Comparison of ENCODE assay signal across 8 cellular contexts in the genomic region with DNA sequence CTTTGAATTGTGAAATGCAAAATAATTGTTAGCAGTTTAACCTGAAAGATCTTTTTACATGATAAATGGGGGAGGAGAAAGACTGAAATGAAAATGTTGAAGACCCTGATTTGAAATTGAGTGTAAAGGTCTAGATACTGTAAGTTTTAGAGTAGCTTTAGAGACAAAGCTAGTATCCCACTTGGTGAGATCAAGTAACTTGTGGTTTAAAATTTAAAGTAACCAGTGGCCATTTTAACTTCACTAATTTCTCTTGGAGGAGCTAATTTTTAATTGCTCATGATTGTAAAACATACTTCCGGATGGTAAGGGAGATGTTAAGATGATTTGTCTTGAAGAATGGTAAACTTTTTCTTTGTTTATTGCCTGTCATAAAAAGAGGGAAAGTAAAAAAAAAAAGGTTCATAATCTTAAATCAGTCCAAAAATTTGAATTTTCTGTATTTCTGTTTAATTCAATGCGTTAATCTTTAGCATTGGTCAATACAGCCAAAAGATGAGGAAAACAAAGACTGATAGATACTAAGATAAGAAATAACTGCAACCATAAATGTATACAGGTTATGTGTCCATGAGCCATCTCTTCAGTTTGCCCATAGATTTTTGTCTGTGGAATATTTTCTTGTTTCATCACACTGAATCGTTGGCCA. TPM values are rescaled to one million over a fixed set of nuclear protein-coding genes. Genes with fewer than 3 reads are reported as not detected.
DNase-seq lines count a peak whose midpoint lies in the region; ATAC-seq, FAIRE-seq and TF ChIP-seq lines count a peak whose summit lies in the region.

No MANE protein-coding gene starts in this region.

- peak overlapping the region; percentile 99 for H3K4me3 Mint-ChIP-seq in activated naive CD8-positive, alpha-beta T cell

- no peaks in the 10 kb centered on the region for H3K9me3 Mint-ChIP-seq in activated naive CD8-positive, alpha-beta T cell (ENCODE audit: low read depth)

- H3K36me3 Mint-ChIP-seq in activated naive CD8-positive, alpha-beta T cell, result peaks cover 27% of the 10 kb centered on the region

- peaks cover 33 to 45% of the 10 kb centered on the region in 2 experiments for H3K36me3 ChIP-seq in HCT116 (ENCODE audit: control insufficient read depth in 1 of 2, insufficient read depth in 2 of 2, low read length in 2 of 2)

- TF ChIP-seq POLR2A in A549 (IDR thresholded peaks at IDR 0.05; ENCODE audit: low read length) (no peak), HCT116 (IDR thresholded peaks at IDR 0.05; ENCODE audit: borderline replicate concordance, extremely low read depth, insufficient read depth, insufficient read length) (no peak)

- H3K4me1 ChIP-seq in A549, result peaks cover 47% of the 10 kb centered on the region
- H3K4me1 ChIP-seq in HCT116 (ENCODE audit: control insufficient read depth in 1 of 2, insufficient read depth in 2 of 2, low read length in 2 of 2), result peaks cover 15 to 26% of the 10 kb centered on the region in 2 experiments; a peak in 3 of 4 replicates

- peak in 1 of 2 experiments; percentile 48 for DNase-seq in A549 (ENCODE audit: low read depth in 1 of 2, low spot score in 1 of 2)
- DNase-seq in HCT116 (ENCODE audit: low read depth, low spot score), result no peak
- DNase-seq in kidney glomerular epithelial cell (lab: John Stamatoyannopoulos, UW), result peak; percentile 83
- no peak for DNase-seq in AG08395 (ENCODE audit: low spot score)
- DNase-seq in HUDEP-2 (lab: John Stamatoyannopoulos, UW; ENCODE audit: unreplicated experiment in 76 of 76), result no peak

- H3K9ac ChIP-seq in HCT116 (ENCODE audit: low read length), result peak overlapping the region; percentile 96

- H3K9me3 ChIP-seq in A549 (no peaks in the 10 kb centered on the region), HCT116 (ENCODE audit: control insufficient read depth in 1 of 2, insufficient read depth in 1 of 2, low read depth in 1 of 2, low read length in 2 of 2) (no peaks in the 10 kb centered on the region)

- H3K79me2 ChIP-seq in HCT116 (ENCODE audit: insufficient read depth, low read length), result peaks cover 71% of the 10 kb centered on the region

- POLR2A ChIA-PET in A549 (lab: Yijun Ruan, JAX), result interaction anchor here (0.6 to 10.4 kb wide), 10 partner anchors 8 to 81 kb away, joined by 3 to 374 read pairs (median 4); partner anchors contain the start of gene CHD2
- POLR2A ChIA-PET in HCT116 (lab: Charles Lee), result interaction anchor here (0.7 to 4.1 kb wide), 4 partner anchors 13 to 994 kb away, joined by 3 to 13 read pairs (median 3); partner anchors contain the start of gene CHD2

- H3K9me2 ChIP-seq in HCT116 (ENCODE audit: insufficient read depth), result no peaks in the 10 kb centered on the region

- intact Hi-C loops in HCT116 (cut with micrococcal nuclease), result loop anchor here (5.0 kb wide), 1 partner anchor 63 kb away; no protein-coding TSS in a partner anchor

- H3K27me3 Mint-ChIP-seq in activated naive CD8-positive, alpha-beta T cell, result no peaks in the 10 kb centered on the region

- H4K20me1 ChIP-seq in HCT116 (ENCODE audit: insufficient read depth), result peaks cover 6% of the 10 kb centered on the region; the same call in 1 of the 2 replicates

- no peak for ATAC-seq in A549
- no peak for ATAC-seq in HCT116
- no peak for ATAC-seq in HG02981 (IDR thresholded peaks at IDR 0.05; ENCODE audit: unreplicated experiment)

- H3K27ac ChIP-seq in A549, result peak overlapping the region; percentile 98 to 99
- no peak overlapping the region for H3K27ac ChIP-seq in HCT116 (ENCODE audit: low read depth, low read length)
- H3K27ac ChIP-seq in temporal lobe (ENCODE audit: low read depth, low read length), result peak overlapping the region; percentile 94

- H2AFZ ChIP-seq in HCT116 (ENCODE audit: low read depth, low read length, poor library complexity, severe bottlenecking), result no peak overlapping the region

- WGBS in A549 (ENCODE audit: missing lambda C conversion rate), result 3% methylated on average over 3 of the region's 3 CpGs

- FAIRE-seq in A549 (lab: Jason Lieb, UNC), result peak; percentile 90

- no peak for TF ChIP-seq EP300 in A549 (IDR thresholded peaks at IDR 0.05)

- TF ChIP-seq CTCF in A549 (IDR thresholded peaks at IDR 0.05), result no peak
- TF ChIP-seq CTCF in HCT116 (IDR thresholded peaks at IDR 0.05 in 2 of 3, conservative IDR thresholded peaks at IDR 0.05 in 1 of 3; ENCODE audit: borderline replicate concordance in 1 of 3, insufficient read depth in 1 of 3, low read depth in 2 of 3, low read length in 2 of 3), result no peak

- no peak for TF ChIP-seq RAD21 in A549 (conservative IDR thresholded peaks at IDR 0.05 in 1 of 2, IDR thresholded peaks at IDR 0.05 in 1 of 2)
- no peak for TF ChIP-seq RAD21 in HCT116 (IDR thresholded peaks at IDR 0.05; ENCODE audit: low read depth)

- peak overlapping the region; percentile 97 for H3K27ac Mint-ChIP-seq in activated naive CD8-positive, alpha-beta T cell

- peaks cover 66% of the 10 kb centered on the region for H3K4me1 Mint-ChIP-seq in activated naive CD8-positive, alpha-beta T cell (ENCODE audit: low read depth)

- no TSS peak for BruUV-seq in HCT116 (replicated peaks; lab: Mats Ljungman, UMichigan)

- RAD21 ChIA-PET in HCT116 (lab: Charles Lee; ENCODE audit: low non-redundant PET in 1 of 2, low total read pairs in 2 of 2, uncharacterized antibody in 2 of 2, unreplicated experiment in 2 of 2), result no interaction called here

- H3K4me2 ChIP-seq in A549 (peak overlapping the region; percentile 69), HCT116 (ENCODE audit: low read length) (peak overlapping the region; percentile 84)

- peak overlapping the region; percentile 85 for H3K4me3 ChIP-seq in A549
- H3K4me3 ChIP-seq in HCT116 (replicated peaks in 1 of 2; ENCODE audit: low read depth in 1 of 2, low read length in 2 of 2), result peak overlapping the region; percentile 85 to 95

- CTCF ChIA-PET in A549 (lab: Yijun Ruan, JAX), result interaction anchor here (0.7 to 17.1 kb wide), 4 partner anchors 23 to 76 kb away, joined by 3 to 168 read pairs (median 6); no protein-coding TSS in a partner anchor
- CTCF ChIA-PET in HCT116 (lab: Charles Lee), result interaction anchor here (1.0 to 1.4 kb wide), 2 partner anchors 15 to 33 kb away, joined by 3 to 5 read pairs; partner anchors contain the start of gene CHD2

- H3K27me3 ChIP-seq in HCT116 (ENCODE audit: insufficient read depth, low read length), result no peaks in the 10 kb centered on the region

TF ChIP-seq in A549, 52 proteins besides CTCF, POLR2A, EP300 and RAD21:
- TF ChIP-seq GATA3 (IDR thresholded peaks at IDR 0.05; ENCODE audit: borderline replicate concordance) (peak; percentile 24; the same call in 1 of the 2 replicates), HOXB5 (CRISPR knock-in tag; IDR thresholded peaks at IDR 0.05) (0 out of 2 replicates have a peak, but pooled peaks have one; percentile 24), ATOH8 (CRISPR knock-in tag; IDR thresholded peaks at IDR 0.05; ENCODE audit: low read depth) (no peak), FOSB (CRISPR knock-in tag; IDR thresholded peaks at IDR 0.05) (peak; percentile 59; the same call in 1 of the 2 replicates)
TF ChIP-seq in A549: peak in this region for 3.

TF ChIP-seq in HCT116, 20 proteins besides CTCF, POLR2A, EP300 and RAD21 (continues in another document):
- TF ChIP-seq FOSL1 (IDR thresholded peaks at IDR 0.05; ENCODE audit: low read depth), result no peak
- no peak for TF ChIP-seq ZFX (IDR thresholded peaks at IDR 0.05)
- TF ChIP-seq CBX3 (IDR thresholded peaks at IDR 0.05; ENCODE audit: low read depth), result no peak
- no peak for TF ChIP-seq REST (IDR thresholded peaks at IDR 0.05; ENCODE audit: low read depth)
- TF ChIP-seq SIN3A (IDR thresholded peaks at IDR 0.05; ENCODE audit: low read depth), result no peak
- TF ChIP-seq, protein P1, sequence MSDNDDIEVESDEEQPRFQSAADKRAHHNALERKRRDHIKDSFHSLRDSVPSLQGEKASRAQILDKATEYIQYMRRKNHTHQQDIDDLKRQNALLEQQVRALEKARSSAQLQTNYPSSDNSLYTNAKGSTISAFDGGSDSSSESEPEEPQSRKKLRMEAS (IDR thresholded peaks at IDR 0.05), result no peak
- no peak for TF ChIP-seq CEBPB (IDR thresholded peaks at IDR 0.05; ENCODE audit: low read depth)
- no peak for TF ChIP-seq SP1 (IDR thresholded peaks at IDR 0.05; ENCODE audit: low read depth)

RNA-seq across cellular contexts. Expression of gene CHD2, which starts 15.2 kb away (rescaled TPM):
- 68.2 and 88.1 TPM in 2 replicates for polyA plus RNA-seq in A549 (2011; rRNA removed)
- polyA plus RNA-seq in A549 (2012; cell fraction: cytosol; rRNA removed), result 19.7 and 19.8 TPM in 2 replicates
- polyA plus RNA-seq in A549 (2012; cell fraction: nucleus; rRNA removed), result 42.4 and 67.4 TPM in 2 replicates
- 29.5 to 30.2 TPM (median 29.5 TPM) in 3 replicates for polyA plus RNA-seq in A549 (2017; fragmentation: RNase III; extraction: RNeasy Plus Mini Kit Qiagen cat#74134 plus additional on column Dnase treatment)
- polyA minus RNA-seq in A549 (2011; rRNA and poly(A)+ RNA removed), result 127 and 129 TPM in 2 replicates
- total RNA-seq in HCT116 (2021; ENCODE audit: unreplicated experiment), result 116 TPM
- polyA plus RNA-seq in HCT116 (2012), result 64.4 and 68.7 TPM in 2 replicates
- 93.4 TPM for total RNA-seq in temporal lobe
